Comparison of ENCODE assay signal across 1 cellular context in genomic region chr13:106530907-106531520, GRCh38.
TF ChIP-seq lines count a peak whose summit lies in the region.

No MANE protein-coding gene starts in this region.

TF ChIP-seq in HEK293, 187 proteins besides CTCF, POLR2A, EP300 and RAD21 (continued from another document):
- TF ChIP-seq ZNF398 (tag by site-specific recombination; IDR thresholded peaks at IDR 0.05), result no peak
- TF ChIP-seq ZFP37 (tag by site-specific recombination; IDR thresholded peaks at IDR 0.05), result peak; percentile 7; the same call in 1 of the 2 replicates
- TF ChIP-seq YY2 (tag by site-specific recombination; IDR thresholded peaks at IDR 0.05), result no peak
- no peak for TF ChIP-seq ZNF488 (tag by site-specific recombination; IDR thresholded peaks at IDR 0.05)
- TF ChIP-seq ZNF221 (tag by site-specific recombination; IDR thresholded peaks at IDR 0.05; ENCODE audit: borderline replicate concordance), result no peak
- no peak for TF ChIP-seq PRDM2 (tag by site-specific recombination; IDR thresholded peaks at IDR 0.05; ENCODE audit: borderline replicate concordance)
- TF ChIP-seq ZBTB17 (tag by site-specific recombination; IDR thresholded peaks at IDR 0.05), result no peak
- TF ChIP-seq OVOL3 (tag by site-specific recombination; IDR thresholded peaks at IDR 0.05), result no peak
- no peak for TF ChIP-seq ZNF350 (tag by site-specific recombination; IDR thresholded peaks at IDR 0.05)
- no peak for TF ChIP-seq EGR2 (tag by site-specific recombination; IDR thresholded peaks at IDR 0.05; ENCODE audit: low read depth)
- no peak for TF ChIP-seq ZNF561 (tag by site-specific recombination; IDR thresholded peaks at IDR 0.05; ENCODE audit: borderline replicate concordance)
- no peak for TF ChIP-seq ZFP69B (tag by site-specific recombination; IDR thresholded peaks at IDR 0.05)
- TF ChIP-seq ZNF747 (tag by site-specific recombination; IDR thresholded peaks at IDR 0.05), result no peak
- TF ChIP-seq ZNF560 (tag by site-specific recombination; IDR thresholded peaks at IDR 0.05; ENCODE audit: borderline replicate concordance), result no peak
- no peak for TF ChIP-seq TCF7L2 (IDR thresholded peaks at IDR 0.05; ENCODE audit: borderline replicate concordance, low read depth, low read length)
- TF ChIP-seq HOXA7 (CRISPR knock-in tag; IDR thresholded peaks at IDR 0.05; ENCODE audit: borderline replicate concordance), result no peak
- TF ChIP-seq FEZF1 (tag by site-specific recombination; IDR thresholded peaks at IDR 0.05), result peak; percentile 38; the same call in 1 of the 2 replicates
